Comparison of ENCODE assay signal across 8 cellular contexts in genomic region chr5:142322747-142323479, GRCh38. TPM values are rescaled to one million over a fixed set of nuclear protein-coding genes. Genes with fewer than 3 reads are reported as not detected.
A peak's percentile ranks its signal among the peaks of the same experiment; 100 is the strongest.
DNase-seq lines count a peak whose midpoint lies in the region; ATAC-seq, FAIRE-seq and TF ChIP-seq lines count a peak whose summit lies in the region.

No MANE protein-coding gene starts in this region.

- H3K27ac Mint-ChIP-seq in immature natural killer cell: no peak overlapping the region

- H4K20me1 ChIP-seq in K562 (replicated peaks; ENCODE audit: control insufficient read depth, insufficient read depth, low read length): peaks cover 20% of the 10 kb centered on the region; the same call in 1 of the 2 replicates

- peak overlapping the region; percentile 89 to 98 for H3K9ac ChIP-seq in K562 (ENCODE audit: insufficient read depth in 1 of 2, low read depth in 2 of 2, low read length in 2 of 2)

- no peak for TF ChIP-seq EP300 in K562 (IDR thresholded peaks at IDR 0.05; ENCODE audit: low read length)

- H3K36me3 Mint-ChIP-seq in immature natural killer cell: no peaks in the 10 kb centered on the region

- peak overlapping the region; percentile 96; the same call in 2 of the 3 replicates for H3K27ac ChIP-seq in K562 (ENCODE audit: extremely low read depth, low read depth, low read length)
- H3K27ac ChIP-seq in tibial artery: peak overlapping the region; percentile 95 to 96

- ATAC-seq in K562 (no peak), HG02973 (IDR thresholded peaks at IDR 0.05; ENCODE audit: unreplicated experiment) (no peak)

- peak overlapping the region; percentile 89 for H3K4me2 ChIP-seq in K562 (ENCODE audit: insufficient read depth, low read length)

- TF ChIP-seq RAD21 in K562 (CRISPR knock-in tag; conservative IDR thresholded peaks at IDR 0.05 in 1 of 2, IDR thresholded peaks at IDR 0.05 in 1 of 2): no peak

- no peak overlapping the region for H2AFZ ChIP-seq in K562 (ENCODE audit: low read depth, low read length)

- peaks cover 12 to 24% (median 20%) of the 10 kb centered on the region in 3 donors for H3K27me3 Mint-ChIP-seq in immature natural killer cell (ENCODE audit: low read depth in 3 of 3)

- FAIRE-seq in K562 (lab: Jason Lieb, UNC): no peak

- no peaks in the 10 kb centered on the region for H3K9me3 Mint-ChIP-seq in immature natural killer cell

- POLR2A ChIA-PET in K562 (lab: Yijun Ruan, JAX): interaction anchor here (0.7 to 2.2 kb wide), 10 partner anchors 9 to 227 kb away, joined by 3 to 13 read pairs (median 4); no protein-coding TSS in a partner anchor

- no peaks in the 10 kb centered on the region for H3K27me3 ChIP-seq in K562 (ENCODE audit: control insufficient read depth in 2 of 2, insufficient read depth in 2 of 2, low read length in 2 of 2)
- H3K27me3 ChIP-seq in tibial artery: no peaks in the 10 kb centered on the region

- peaks cover 90% of the 10 kb centered on the region for H3K79me2 ChIP-seq in K562 (ENCODE audit: control insufficient read depth, insufficient read depth, low read length)

- TF ChIP-seq POLR2A in K562 (conservative IDR thresholded peaks at IDR 0.05): no peak

- 13% methylated on average over 14 of the region's 15 CpGs for whole genome bisulfite sequencing in K562 (ENCODE audit: insufficient coverage, low coverage, missing lambda C conversion rate)

- TF ChIP-seq CTCF in K562 (IDR thresholded peaks at IDR 0.05 in 2 of 3, conservative IDR thresholded peaks at IDR 0.05 in 1 of 3; ENCODE audit: insufficient read depth in 2 of 3, low read depth in 1 of 3, low read length in 3 of 3) (no peak), tibial artery (IDR thresholded peaks at IDR 0.05) (no peak)

- H3K4me1 ChIP-seq in K562 (replicated peaks in 1 of 2; ENCODE audit: control insufficient read depth in 2 of 2, insufficient read depth in 2 of 2, low read length in 2 of 2) (peaks cover 49 to 57% of the 10 kb centered on the region in 2 experiments), tibial artery (peaks cover 0 to 73% (median 58%) of the 10 kb centered on the region in 4 donors)

- DNase-seq in NOMO-1 treated with DMSO at 0.1 percent for 48 hours (lab: John Stamatoyannopoulos, UW; ENCODE audit: unreplicated experiment): peak; percentile 28
- DNase-seq in NOMO-1 treated with dmso at 0.1 percent for 144 hours (lab: John Stamatoyannopoulos, UW; ENCODE audit: unreplicated experiment): no peak
- peak in 1 of 4 experiments; percentile 35 for DNase-seq in K562 (ENCODE audit: extremely low read depth in 1 of 4, low spot score in 3 of 4)
- DNase-seq in immature natural killer cell: no peak
- DNase-seq in tibial artery: peak; percentile 75 to 83
- DNase-seq in DMS153 treated with DMSO at 0.1 percent for 48 hours (lab: John Stamatoyannopoulos, UW; ENCODE audit: unreplicated experiment): no peak
- no peak for DNase-seq in activated CD4-positive, alpha-beta T cell treated with anti-CD3 and anti-CD28 coated beads, Interleukin-2, amount 50 U/mL, for 4 hours

- H3K4me3 Mint-ChIP-seq in immature natural killer cell: peak overlapping the region in 4 of 5 donors; percentile 10 to 90 (median 60)

- intact Hi-C loops in K562 (cut with micrococcal nuclease): loop anchor here (5.0 kb wide), 1 partner anchor 171 kb away; no protein-coding TSS in a partner anchor
- intact Hi-C loops in tibial artery (cut with DNase I; ENCODE audit: low total_unique reads): loop anchor here (10.0 kb wide), 1 partner anchor 222 kb away; no protein-coding TSS in a partner anchor

- CTCF ChIA-PET in K562 (lab: Yijun Ruan, JAX; ENCODE audit: low intra/inter-chr PET ratio): no interaction called here

- peak overlapping the region; percentile 83 for H3K4me3 ChIP-seq in K562
- H3K4me3 ChIP-seq in tibial artery: peak overlapping the region; percentile 69 to 81

- no peaks in the 10 kb centered on the region for H3K9me1 ChIP-seq in K562 (ENCODE audit: control insufficient read depth, insufficient read depth, low read length)

- TSS peak; percentile 40 for BruUV-seq in K562 (replicated peaks; lab: Mats Ljungman, UMichigan)

- H3K4me1 Mint-ChIP-seq in immature natural killer cell: peaks cover 30 to 36% of the 10 kb centered on the region in 2 donors

- H3K36me3 ChIP-seq in K562 (ENCODE audit: control insufficient read depth, insufficient read depth, low read length) (peaks cover 14% of the 10 kb centered on the region; the same call in 2 of the 3 replicates), tibial artery (no peaks in the 10 kb centered on the region)

- in situ Hi-C loops in K562 (cut with MboI): no loop called here

- H3K9me3 ChIP-seq in K562 (replicated peaks; ENCODE audit: control insufficient read depth, insufficient read depth, low read depth, low read length): no peaks in the 10 kb centered on the region
- H3K9me3 ChIP-seq in tibial artery: no peaks in the 10 kb centered on the region

TF ChIP-seq in K562, 482 proteins besides CTCF, POLR2A, EP300 and RAD21 (continues in another document):
- TF ChIP-seq MNT (conservative IDR thresholded peaks at IDR 0.05): 0 out of 4 replicates have a peak, but pooled peaks of 1 of the 2 experiments have one; percentile 21
- TF ChIP-seq BHLHE40 (IDR thresholded peaks at IDR 0.05; ENCODE audit: low read length): peak; percentile 86
- no peak for TF ChIP-seq DNMT1 (IDR thresholded peaks at IDR 0.05)
- no peak for TF ChIP-seq CBX2 (IDR thresholded peaks at IDR 0.05; ENCODE audit: insufficient read depth, low read length, poor library complexity, severe bottlenecking)
- TF ChIP-seq MAX (CRISPR knock-in tag; IDR thresholded peaks at IDR 0.05): 0 out of 2 replicates have a peak, but pooled peaks have one; percentile 8
- peak; percentile 22; the same call in 1 of the 2 replicates for TF ChIP-seq ZFX (CRISPR knock-in tag; IDR thresholded peaks at IDR 0.05)
- TF ChIP-seq ZNF197 (CRISPR knock-in tag; IDR thresholded peaks at IDR 0.05; ENCODE audit: low read depth): no peak
- TF ChIP-seq SREBF1 (IDR thresholded peaks at IDR 0.05; ENCODE audit: borderline replicate concordance, low read depth, low read length): no peak
- peak; percentile 41 for TF ChIP-seq SMAD4 (CRISPR knock-in tag; conservative IDR thresholded peaks at IDR 0.05)
- no peak for TF ChIP-seq ZHX1 (conservative IDR thresholded peaks at IDR 0.05; ENCODE audit: low read length)
- 0 out of 4 replicates have a peak, but pooled peaks of 1 of the 2 experiments have one; percentile 2 for TF ChIP-seq RCOR1 (IDR thresholded peaks at IDR 0.05; ENCODE audit: borderline replicate concordance in 1 of 2, low read depth in 2 of 2, low read length in 2 of 2)

RNA-seq across cellular contexts. Expression of gene SPRY4, which starts 1.9 kb away (rescaled TPM):
- 49.3 and 108 TPM in 2 replicates for total RNA-seq in K562 (2011; cell fraction: chromatin; rRNA removed; ENCODE audit: low replicate concordance)
- 62.4 and 87.6 TPM in 2 replicates for total RNA-seq in K562 (2011; cell fraction: nucleolus; rRNA removed)
- 57.4 and 69.9 TPM in 2 replicates for total RNA-seq in K562 (2011; cell fraction: nucleoplasm; rRNA removed)
- total RNA-seq in K562 (2014; rRNA removed): 11.2 and 20.4 TPM in 2 replicates
- 8.8 and 9.5 TPM in 2 replicates for total RNA-seq in K562 (2014; rRNA removed; fragmentation: Illumina TruSeq; extraction: Trizol)
- 7.1 and 8.9 TPM in 2 replicates for total RNA-seq in K562 (2015; rRNA removed; fragmentation: Illumina TruSeq; extraction: Trizol)
- total RNA-seq in K562 (2021): 20.0 and 24.2 TPM in 2 replicates
- 6.0 and 6.3 TPM in 2 replicates for polyA plus RNA-seq in K562 (2011; rRNA removed)
- 5.5 and 10.9 TPM in 2 replicates for polyA plus RNA-seq in K562 (2011; cell fraction: cytosol; rRNA removed)
- polyA plus RNA-seq in K562 (2011; cell fraction: nucleus; rRNA removed): 15.8 and 47.7 TPM in 2 replicates
- polyA plus RNA-seq in K562 (2012): 16.9 and 24.3 TPM in 2 replicates
- 12.2 and 19.8 TPM in 2 replicates for polyA plus RNA-seq in K562 (2014; fragmentation: Illumina TruSeq; extraction: Trizol)
- 1 to 10 TPM; 2.6 to 3.1 TPM for polyA plus RNA-seq in K562 (2014; fragmentation: Nextera tagmentation; extraction: Ambion mirVana)
- 11.6 and 14.9 TPM in 2 replicates for polyA plus RNA-seq in K562 (2014; rRNA removed)
- 9.9 and 18.2 TPM in 2 replicates for polyA minus RNA-seq in K562 (2011; rRNA and poly(A)+ RNA removed)
- polyA minus RNA-seq in K562 (2011; cell fraction: cytosol; rRNA and poly(A)+ RNA removed): 8.3 and 14.6 TPM in 2 replicates
- 26.0 and 38.8 TPM in 2 replicates for polyA minus RNA-seq in K562 (2011; cell fraction: nucleus; rRNA and poly(A)+ RNA removed)
- polyA plus RNA-seq in immature natural killer cell: not detected

Comparison
In these comparisons a context has a peak if more than half of its experiments do, and no peak if none do; other contexts are left out.
1. DNase-seq: peak in NOMO-1 treated with DMSO at 0.1 percent for 48 hours (single experiment) and tibial artery (2 of 2); none in NOMO-1 treated with dmso at 0.1 percent for 144 hours (single experiment), immature natural killer cell (0 of 3), DMS153 treated with DMSO at 0.1 percent for 48 hours (single experiment) and activated CD4-positive, alpha-beta T cell treated with anti-CD3 and anti-CD28 coated beads, Interleukin-2, amount 50 U/mL, for 4 hours (0 of 2).